In genomic region chr2:178450574-178451429, GRCh38 we compare ENCODE assay signal across 8 cellular contexts. TPM values are rescaled to one million over a fixed set of nuclear protein-coding genes. Genes with fewer than 3 reads are reported as not detected.
DNase-seq lines count a peak whose midpoint lies in the region; ATAC-seq and TF ChIP-seq lines count a peak whose summit lies in the region.

A gene with protein sequence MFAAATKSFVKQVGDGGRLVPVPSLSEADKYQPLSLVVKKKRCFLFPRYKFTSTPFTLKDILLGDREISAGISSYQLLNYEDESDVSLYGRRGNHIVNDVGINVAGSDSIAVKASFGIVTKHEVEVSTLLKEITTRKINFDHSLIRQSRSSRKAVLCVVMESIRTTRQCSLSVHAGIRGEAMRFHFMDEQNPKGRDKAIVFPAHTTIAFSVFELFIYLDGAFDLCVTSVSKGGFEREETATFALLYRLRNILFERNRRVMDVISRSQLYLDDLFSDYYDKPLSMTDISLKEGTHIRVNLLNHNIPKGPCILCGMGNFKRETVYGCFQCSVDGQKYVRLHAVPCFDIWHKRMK (plus strand): TSS chr2:178451378. CDS start chr2:178453410, 2,032 bp downstream.
Gene PRKRA (minus strand): TSS chr2:178451175. CDS start chr2:178451030, 145 bp downstream.

- TF ChIP-seq CTCF in GM12864 (IDR thresholded peaks at IDR 0.05; ENCODE audit: low read depth, low read length, missing control alignments), result no peak
- TF ChIP-seq CTCF in ovary (IDR thresholded peaks at IDR 0.05), result peak in 2 of 3 donors; percentile 13 to 31
- TF ChIP-seq CTCF in thyroid gland (IDR thresholded peaks at IDR 0.05), result no peak

- H3K27me3 Mint-ChIP-seq in activated naive CD8-positive, alpha-beta T cell treated with anti-CD3 and anti-CD28 coated beads, Interleukin-2, amount 10 ng/mL, durations not matched to agents 7 days and 5 days, result no peaks in the 10 kb centered on the region

- H3K4me1 Mint-ChIP-seq in activated naive CD8-positive, alpha-beta T cell treated with anti-CD3 and anti-CD28 coated beads, Interleukin-2, amount 10 ng/mL, durations not matched to agents 7 days and 5 days, result peaks cover 25% of the 10 kb centered on the region

- H3K36me3 Mint-ChIP-seq in activated naive CD8-positive, alpha-beta T cell treated with anti-CD3 and anti-CD28 coated beads, Interleukin-2, amount 10 ng/mL, durations not matched to agents 7 days and 5 days, result peaks cover 6% of the 10 kb centered on the region

- peak within 1 kb of the TSS; percentile 90 for H3K4me3 Mint-ChIP-seq in activated naive CD8-positive, alpha-beta T cell treated with anti-CD3 and anti-CD28 coated beads, Interleukin-2, amount 10 ng/mL, durations not matched to agents 7 days and 5 days

- H3K27me3 ChIP-seq in ovary (no peaks in the 10 kb centered on the region), thyroid gland (no peaks in the 10 kb centered on the region)

- intact Hi-C loops in head of caudate nucleus (cut with DNase I) (loop anchor here (1.0 kb wide), 1 partner anchor 27 kb away; the partner anchor contains the start of gene FKBP7), ovary (cut with DNase I) (loop anchor here in 3 of 4 donors (1.0 to 2.0 kb wide), 4 partner anchors 27 to 72 kb away; partner anchors contain the start of genes FKBP7 (in 1 of the 3) and PLEKHA3 (in 1 of the 3)), thyroid gland (cut with DNase I) (no loop called here)

- no peaks in the 10 kb centered on the region for H3K9me3 Mint-ChIP-seq in activated naive CD8-positive, alpha-beta T cell treated with anti-CD3 and anti-CD28 coated beads, Interleukin-2, amount 10 ng/mL, durations not matched to agents 7 days and 5 days

- TF ChIP-seq POLR2A in ovary (IDR thresholded peaks at IDR 0.05), result peak; percentile 94
- peak; percentile 82 to 95 for TF ChIP-seq POLR2A in thyroid gland (IDR thresholded peaks at IDR 0.05)

- H3K27ac ChIP-seq in ovary (peak within 1 kb of the TSS; percentile 86 to 98), thyroid gland (peak within 1 kb of the TSS; percentile 96 to 99 (median 96))

- H3K36me3 ChIP-seq in ovary, result no peaks in the 10 kb centered on the region
- peaks cover 0 to under 1% of the 10 kb centered on the region in 2 donors for H3K36me3 ChIP-seq in thyroid gland

- DNase-seq in GM12864 (ENCODE audit: low read depth) (peak; percentile 85), NCI-H1105 treated with DMSO at 0.1 percent for 48 hours (lab: John Stamatoyannopoulos, UW) (peak; percentile 92), SKM-1 treated with dmso at 0.1 percent for 144 hours (lab: John Stamatoyannopoulos, UW; ENCODE audit: unreplicated experiment) (peak; percentile 93), head of caudate nucleus (peak; percentile 91 to 99 (median 99)), ovary (peak; percentile 98 to 100 (median 99)), thyroid gland (peak; percentile 97)
- peak; percentile 98 for DNase-seq in activated naive CD8-positive, alpha-beta T cell treated with anti-CD3 and anti-CD28 coated beads, Interleukin-2, amount 10 ng/mL, durations not matched to agents 7 days and 5 days

- peak within 1 kb of the TSS; percentile 93 for H3K27ac Mint-ChIP-seq in activated naive CD8-positive, alpha-beta T cell treated with anti-CD3 and anti-CD28 coated beads, Interleukin-2, amount 10 ng/mL, durations not matched to agents 7 days and 5 days

- peak within 1 kb of the TSS; percentile 90 for H3K4me3 ChIP-seq in GM12864 (ENCODE audit: low read depth, low read length)
- peak within 1 kb of the TSS; percentile 86 for H3K4me3 ChIP-seq in ovary
- H3K4me3 ChIP-seq in thyroid gland (replicated peaks in 1 of 3), result peak within 1 kb of the TSS; percentile 75 to 81 (median 81)

- WGBS in ovary, 3 donors, result 0 to 3% (median 3%) methylated on average over 62 to 91 of the region's 91 CpGs
- 1% methylated on average over 34 to 49 of the region's 91 CpGs for WGBS in thyroid gland, 2 donors

- ATAC-seq in HG02678 (IDR thresholded peaks at IDR 0.05; ENCODE audit: unreplicated experiment), result peak; percentile 80
- peak; percentile 91 for ATAC-seq in activated naive CD8-positive, alpha-beta T cell treated with anti-CD3 and anti-CD28 coated beads, Interleukin-2, amount 10 ng/mL, durations not matched to agents 7 days and 5 days (ENCODE audit: low read depth)

- POLR2A ChIA-PET in activated naive CD8-positive, alpha-beta T cell treated with anti-CD3 and anti-CD28 coated beads, Interleukin-2, amount 10 ng/mL, durations not matched to agents 7 days and 5 days (lab: Charles Lee), result interaction anchor here (0.6 to 3.7 kb wide), 13 partner anchors 9 to 539 kb away, joined by 3 to 37 read pairs (median 3); no protein-coding TSS in a partner anchor

- H3K4me1 ChIP-seq in ovary (ENCODE audit: insufficient read depth) (peaks cover 6% of the 10 kb centered on the region), thyroid gland (peaks cover 11 to 20% of the 10 kb centered on the region in 2 donors)

- peak; percentile 71 for TF ChIP-seq EP300 in ovary (IDR thresholded peaks at IDR 0.05)

- H3K9me3 ChIP-seq in ovary (no peaks in the 10 kb centered on the region), thyroid gland (no peaks in the 10 kb centered on the region)

RNA-seq across cellular contexts. Expression of the first gene that starts in this region (rescaled TPM):
- 1 to 10 TPM; 2.3 to 2.5 TPM for total RNA-seq in activated naive CD8-positive, alpha-beta T cell treated with anti-CD3 and anti-CD28 coated beads, Interleukin-2, amount 10 ng/mL, durations not matched to agents 7 days and 5 days
- 1 to 10 TPM; 2.6 to 7.3 (median 6.0) TPM for total RNA-seq in ovary
- 1 to 10 TPM; 5.1 to 5.6 TPM for polyA plus RNA-seq in ovary
- 1 to 10 TPM; 3.0 to 7.3 (median 4.9) TPM for total RNA-seq in thyroid gland

RNA-seq across cellular contexts. Expression of gene PRKRA, which starts in this region (rescaled TPM):
- 10 to 100 TPM; 43.6 to 47.1 TPM for total RNA-seq in activated naive CD8-positive, alpha-beta T cell treated with anti-CD3 and anti-CD28 coated beads, Interleukin-2, amount 10 ng/mL, durations not matched to agents 7 days and 5 days
- total RNA-seq in ovary, result 10 to 100 TPM; 39.6 to 57.8 (median 50.7) TPM
- 10 to 100 TPM; 34.2 to 56.7 TPM for polyA plus RNA-seq in ovary
- 10 to 100 TPM; 54.9 to 72.2 (median 64.8) TPM for total RNA-seq in thyroid gland

Comparison
In these comparisons a context has a peak if more than half of its experiments do, and no peak if none do; other contexts are left out.
1. Peak in every context shown above with its lines: DNase-seq, ATAC-seq, H3K4me3 ChIP-seq and H3K27ac ChIP-seq.
2. CTCF ChIP-seq: peak in ovary (2 of 3); none in GM12864 (single experiment) and thyroid gland (0 of 6).